8 cellular contexts compared by ENCODE assay signal in the genomic region with DNA sequence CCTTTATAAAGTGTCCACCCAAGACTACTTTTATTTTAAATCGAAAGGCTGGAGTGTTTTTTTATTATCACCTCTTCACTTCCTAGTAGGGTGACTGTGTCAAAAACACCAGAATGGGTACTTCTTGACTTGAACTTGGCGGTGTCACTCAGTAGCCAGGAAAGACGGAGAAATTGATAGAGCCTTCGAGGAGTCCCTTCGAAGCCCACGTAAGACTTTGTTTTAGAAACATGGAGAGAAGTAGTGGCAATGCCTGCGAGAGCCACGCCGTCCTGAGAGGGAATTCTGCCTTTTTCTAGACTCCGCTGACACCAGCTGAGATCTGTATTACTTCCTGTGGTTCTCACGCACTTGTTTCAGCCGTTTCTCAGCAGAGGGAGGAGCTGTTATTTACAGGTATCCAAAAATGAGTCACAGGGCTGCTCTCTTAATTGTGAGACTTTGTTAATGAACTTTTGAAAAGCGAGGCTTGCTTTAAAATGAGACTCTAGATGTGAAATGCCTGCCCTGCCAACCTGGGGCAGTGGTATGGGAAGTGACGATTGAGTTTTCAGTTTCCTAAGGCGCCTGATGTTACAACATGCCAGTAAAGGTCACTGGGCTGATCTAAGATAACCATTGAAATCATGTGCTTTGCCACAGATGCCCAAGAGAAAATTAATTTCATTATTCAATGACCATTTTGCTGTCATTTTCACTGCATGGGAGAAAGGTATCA. TPM values are rescaled to one million over a fixed set of nuclear protein-coding genes. Genes with fewer than 3 reads are reported as not detected.
DNase-seq lines count a peak whose midpoint lies in the region; TF ChIP-seq lines count a peak whose summit lies in the region.

No MANE protein-coding gene starts in this region.

- peak overlapping the region; percentile 86 for H3K9ac ChIP-seq in ES-I3 (ENCODE audit: low read depth, low read length)
- H3K9ac ChIP-seq in GM23248, result peak overlapping the region; percentile 60

- no peaks in the 10 kb centered on the region for H3K4me1 ChIP-seq in ES-I3 (ENCODE audit: insufficient read depth, low read length)
- H3K4me1 ChIP-seq in GM23248 (ENCODE audit: insufficient read depth), result no peaks in the 10 kb centered on the region
- peaks cover 6% of the 10 kb centered on the region for H3K4me1 ChIP-seq in thymus (ENCODE audit: control insufficient read depth, insufficient read depth, low read length)

- CTCF ChIA-PET in activated CD4-positive, alpha-beta memory T cell treated with anti-CD3 and anti-CD28 coated beads, Interleukin-2, amount 10 ng/mL, durations not matched to agents 7 days and 5 days (lab: Charles Lee), result interaction anchor here (0.6 to 1.8 kb wide), 5 partner anchors 37 to 87 kb away, joined by 3 to 5 read pairs (median 3); partner anchors contain the start of gene SF3B5

- H2AFZ ChIP-seq in GM23248, result peak overlapping the region; percentile 89

- H3K27me3 Mint-ChIP-seq in activated CD4-positive, alpha-beta memory T cell treated with anti-CD3 and anti-CD28 coated beads, Interleukin-2, amount 10 ng/mL, durations not matched to agents 7 days and 5 days, result peaks cover 7% of the 10 kb centered on the region
- peaks cover 85% of the 10 kb centered on the region for H3K27me3 Mint-ChIP-seq in neural crest cell (ENCODE audit: low read depth)

- no peaks in the 10 kb centered on the region for H3K9me2 ChIP-seq in GM23248 (ENCODE audit: insufficient read depth)

- 25 to 28% methylated on average over 15 of the region's 15 CpGs for WGBS in GM23248 (ENCODE audit: low coverage in 1 of 2, low lambda C conversion rate in 2 of 2, missing lambda C conversion rate in 2 of 2), 2 experiments
- 4% methylated on average over 15 of the region's 15 CpGs for WGBS in thymus

- H3K36me3 Mint-ChIP-seq in activated CD4-positive, alpha-beta memory T cell treated with anti-CD3 and anti-CD28 coated beads, Interleukin-2, amount 10 ng/mL, durations not matched to agents 7 days and 5 days (ENCODE audit: low read depth), result peaks cover 45% of the 10 kb centered on the region
- H3K36me3 Mint-ChIP-seq in neural crest cell (ENCODE audit: low read depth), result no peaks in the 10 kb centered on the region

- H3K27me3 ChIP-seq in GM23248 (replicated peaks; ENCODE audit: insufficient read depth), result no peaks in the 10 kb centered on the region
- no peaks in the 10 kb centered on the region for H3K27me3 ChIP-seq in MG63
- H3K27me3 ChIP-seq in thymus (ENCODE audit: control insufficient read depth, insufficient read depth), result no peaks in the 10 kb centered on the region

- H4K20me1 ChIP-seq in GM23248 (ENCODE audit: insufficient read depth), result no peaks in the 10 kb centered on the region

- no peak for TF ChIP-seq CTCF in epithelial cell of proximal tubule (conservative IDR thresholded peaks at IDR 0.05; ENCODE audit: low read depth, low read length)
- TF ChIP-seq CTCF in neural crest cell (conservative IDR thresholded peaks at IDR 0.05), result peak; percentile 28

- no peaks in the 10 kb centered on the region for H3K79me2 ChIP-seq in GM23248 (ENCODE audit: insufficient read depth)

- in situ Hi-C loops in GM23248 (cut with MboI), result no loop called here

- H3K36me3 ChIP-seq in ES-I3 (ENCODE audit: insufficient read depth, low read length) (no peaks in the 10 kb centered on the region), GM23248 (ENCODE audit: low read depth) (no peaks in the 10 kb centered on the region), MG63 (no peaks in the 10 kb centered on the region), thymus (ENCODE audit: control insufficient read depth, insufficient read depth) (no peaks in the 10 kb centered on the region)

- peak overlapping the region; percentile 99 for H3K27ac Mint-ChIP-seq in activated CD4-positive, alpha-beta memory T cell treated with anti-CD3 and anti-CD28 coated beads, Interleukin-2, amount 10 ng/mL, durations not matched to agents 7 days and 5 days
- no peak overlapping the region for H3K27ac Mint-ChIP-seq in neural crest cell (ENCODE audit: unreplicated experiment)

- peak overlapping the region; percentile 89 for H3K4me3 Mint-ChIP-seq in activated CD4-positive, alpha-beta memory T cell treated with anti-CD3 and anti-CD28 coated beads, Interleukin-2, amount 10 ng/mL, durations not matched to agents 7 days and 5 days
- peak overlapping the region; percentile 89 for H3K4me3 Mint-ChIP-seq in neural crest cell

- POLR2A ChIA-PET in activated CD4-positive, alpha-beta memory T cell treated with anti-CD3 and anti-CD28 coated beads, Interleukin-2, amount 10 ng/mL, durations not matched to agents 7 days and 5 days (lab: Charles Lee), result interaction anchor here (0.6 to 3.4 kb wide), 34 partner anchors 8 to 1266 kb away, joined by 3 to 29 read pairs (median 4); partner anchors contain the start of gene SF3B5

- no peaks in the 10 kb centered on the region for H3K9me3 Mint-ChIP-seq in activated CD4-positive, alpha-beta memory T cell treated with anti-CD3 and anti-CD28 coated beads, Interleukin-2, amount 10 ng/mL, durations not matched to agents 7 days and 5 days
- H3K9me3 Mint-ChIP-seq in neural crest cell, result no peaks in the 10 kb centered on the region

- no peaks in the 10 kb centered on the region for H3K9me3 ChIP-seq in ES-I3 (ENCODE audit: control insufficient read depth, insufficient read depth, low read length)
- H3K9me3 ChIP-seq in GM23248 (ENCODE audit: low read depth), result no peaks in the 10 kb centered on the region
- H3K9me3 ChIP-seq in MG63, result no peaks in the 10 kb centered on the region
- H3K9me3 ChIP-seq in thymus (ENCODE audit: control insufficient read depth), result no peaks in the 10 kb centered on the region

- peak overlapping the region; percentile 80 for H3K4me2 ChIP-seq in GM23248 (ENCODE audit: unreplicated experiment)

- no peak overlapping the region for H3K27ac ChIP-seq in GM23248
- H3K27ac ChIP-seq in thymus (ENCODE audit: low read depth), result peak overlapping the region; percentile 81

- no peaks in the 10 kb centered on the region for H3F3A ChIP-seq in GM23248 (ENCODE audit: insufficient read depth)

- peaks cover 55% of the 10 kb centered on the region for H3K4me1 Mint-ChIP-seq in activated CD4-positive, alpha-beta memory T cell treated with anti-CD3 and anti-CD28 coated beads, Interleukin-2, amount 10 ng/mL, durations not matched to agents 7 days and 5 days
- peaks cover 12% of the 10 kb centered on the region for H3K4me1 Mint-ChIP-seq in neural crest cell

- DNase-seq in GM23248, result peak; percentile 59
- peak; percentile 6 for DNase-seq in MG63
- peak; percentile 73 for DNase-seq in activated CD4-positive, alpha-beta memory T cell treated with anti-CD3 and anti-CD28 coated beads, Interleukin-2, amount 10 ng/mL, durations not matched to agents 7 days and 5 days
- DNase-seq in epithelial cell of proximal tubule (ENCODE audit: low read depth), result no peak
- DNase-seq in neural crest cell (ENCODE audit: low read depth, low spot score), result no peak
- DNase-seq in NCI-H1436 treated with DMSO at 0.1 percent for 48 hours (lab: John Stamatoyannopoulos, UW), result no peak

- H3K4me3 ChIP-seq in GM23248 (peak overlapping the region; percentile 83), MG63 (peak overlapping the region; percentile 59), epithelial cell of proximal tubule (ENCODE audit: low read depth, low read length) (peak overlapping the region; percentile 62), thymus (ENCODE audit: low read length) (peak overlapping the region; percentile 86)

RNA-seq across cellular contexts. Expression of gene STX11, which starts 0.9 kb away (rescaled TPM):
- 1.1 and 2.8 TPM in 2 replicates for total RNA-seq in GM23248 (2014; rRNA removed; shearing (Covaris generic))
- polyA plus RNA-seq in GM23248 (2016; fragmentation: Nextera tagmentation; extraction: Ambion mirVana) (1.9 and 2.2 TPM in 2 replicates), thymus (9.6 TPM)
- total RNA-seq in MG63 (2014; rRNA removed; shearing (Covaris generic); ENCODE audit: low replicate concordance), result 0.35 and 1.3 TPM in 2 replicates
- total RNA-seq in activated CD4-positive, alpha-beta memory T cell treated with anti-CD3 and anti-CD28 coated beads, Interleukin-2, amount 10 ng/mL, durations not matched to agents 7 days and 5 days, result 10 to 100 TPM; 23.8 to 25.0 TPM
- total RNA-seq in epithelial cell of proximal tubule (0.22 and 0.52 TPM in 2 replicates), neural crest cell (not detected in 2 replicates)

RNA-seq across cellular contexts. Expression of gene SF3B5, which starts 55.8 kb away (rescaled TPM):
- 131 and 137 TPM in 2 replicates for total RNA-seq in GM23248 (2014; rRNA removed; shearing (Covaris generic))
- polyA plus RNA-seq in GM23248 (2016; fragmentation: Nextera tagmentation; extraction: Ambion mirVana) (192 and 197 TPM in 2 replicates), thymus (176 TPM)
- total RNA-seq in MG63 (2014; rRNA removed; shearing (Covaris generic); ENCODE audit: low replicate concordance), result 65.0 and 97.1 TPM in 2 replicates
- 100 to 1,000 TPM; 128 to 130 TPM for total RNA-seq in activated CD4-positive, alpha-beta memory T cell treated with anti-CD3 and anti-CD28 coated beads, Interleukin-2, amount 10 ng/mL, durations not matched to agents 7 days and 5 days
- total RNA-seq in epithelial cell of proximal tubule (200 and 280 TPM in 2 replicates), neural crest cell (161 and 164 TPM in 2 replicates)

Comparison
In these comparisons a context has a peak if more than half of its experiments do, and no peak if none do; other contexts are left out.
1. DNase-seq: peak in GM23248 (single experiment), MG63 (single experiment) and activated CD4-positive, alpha-beta memory T cell treated with anti-CD3 and anti-CD28 coated beads, Interleukin-2, amount 10 ng/mL, durations not matched to agents 7 days and 5 days (single experiment); none in epithelial cell of proximal tubule (single experiment), neural crest cell (single experiment) and NCI-H1436 treated with DMSO at 0.1 percent for 48 hours (single experiment).
2. Peak in every context shown above with its lines, with median percentiles within 50 percentile points of each other: H3K4me3 ChIP-seq.